Comparison of ENCODE assay signal across 8 cellular contexts in genomic region chr16:69564845-69565610, GRCh38. TPM values are rescaled to one million over a fixed set of nuclear protein-coding genes. Genes with fewer than 3 reads are reported as not detected.
DNase-seq lines count a peak whose midpoint lies in the region; ATAC-seq, FAIRE-seq and TF ChIP-seq lines count a peak whose summit lies in the region.

No MANE protein-coding gene starts in this region.

- H3K27ac ChIP-seq in HL-60 (replicated peaks) (peak overlapping the region; percentile 97), angular gyrus (ENCODE audit: low read depth, low read length) (peak overlapping the region; percentile 77), kidney (ENCODE audit: low read depth in 2 of 2, low read length in 2 of 2) (peak overlapping the region; percentile 84)

- no peaks in the 10 kb centered on the region for H3K36me3 ChIP-seq in kidney (ENCODE audit: control insufficient read depth in 1 of 2, insufficient read depth in 2 of 2, low read length in 2 of 2)

- H3K4me3 ChIP-seq in HL-60 (replicated peaks; ENCODE audit: insufficient read depth, low read length): peak overlapping the region; percentile 92
- H3K4me3 ChIP-seq in kidney (ENCODE audit: low read length in 2 of 2): peak overlapping the region; percentile 66 to 84

- peak overlapping the region; percentile 97 to 99 for H3K27ac Mint-ChIP-seq in stimulated activated naive CD8-positive, alpha-beta T cell treated with anti-CD3 and anti-CD28 coated beads, Interleukin-15, amount 100 ng/mL, for 72 hours

- TF ChIP-seq CTCF in HL-60 (IDR thresholded peaks at IDR 0.05; ENCODE audit: insufficient read depth, low read length) (no peak), kidney (IDR thresholded peaks at IDR 0.05; ENCODE audit: borderline replicate concordance, extremely low read depth, insufficient read depth) (no peak)

- H3K27me3 ChIP-seq in HL-60 (ENCODE audit: insufficient read depth, poor library complexity, severe bottlenecking): no peaks in the 10 kb centered on the region

- no peak for FAIRE-seq in kidney (lab: Jason Lieb, UNC)

- no peaks in the 10 kb centered on the region for H3K27me3 Mint-ChIP-seq in stimulated activated naive CD8-positive, alpha-beta T cell treated with anti-CD3 and anti-CD28 coated beads, Interleukin-15, amount 100 ng/mL, for 72 hours

- no peaks in the 10 kb centered on the region for H3K9me3 ChIP-seq in kidney (ENCODE audit: control insufficient read depth in 1 of 2, low read length in 2 of 2)

- no peak for ATAC-seq in stimulated activated naive CD8-positive, alpha-beta T cell treated with anti-CD3 and anti-CD28 coated beads, Interleukin-15, amount 100 ng/mL, for 72 hours
- no peak for ATAC-seq in HG03469 (IDR thresholded peaks at IDR 0.05; ENCODE audit: unreplicated experiment)

- DNase-seq in AG08396 (ENCODE audit: low spot score) (peak; percentile 5), HL-60 (ENCODE audit: low read depth in 1 of 2, low spot score in 1 of 2) (no peak), kidney (no peak), GOT3 (lab: John Stamatoyannopoulos, UW) (no peak), OCI-M2 (lab: John Stamatoyannopoulos, UW; ENCODE audit: unreplicated experiment) (no peak)
- peak in 1 of 2 donors; percentile 12 for DNase-seq in stimulated activated naive CD8-positive, alpha-beta T cell treated with anti-CD3 and anti-CD28 coated beads, Interleukin-15, amount 100 ng/mL, for 72 hours

- peak overlapping the region; percentile 79 to 80 for H3K4me3 Mint-ChIP-seq in stimulated activated naive CD8-positive, alpha-beta T cell treated with anti-CD3 and anti-CD28 coated beads, Interleukin-15, amount 100 ng/mL, for 72 hours

- peaks cover 0 to 4% of the 10 kb centered on the region in 2 donors for H3K9me3 Mint-ChIP-seq in stimulated activated naive CD8-positive, alpha-beta T cell treated with anti-CD3 and anti-CD28 coated beads, Interleukin-15, amount 100 ng/mL, for 72 hours

- H3K4me1 Mint-ChIP-seq in stimulated activated naive CD8-positive, alpha-beta T cell treated with anti-CD3 and anti-CD28 coated beads, Interleukin-15, amount 100 ng/mL, for 72 hours: peaks cover 49% of the 10 kb centered on the region

- H3K4me1 ChIP-seq in kidney (ENCODE audit: control insufficient read depth in 1 of 2, insufficient read depth in 1 of 2, low read depth in 1 of 2, low read length in 2 of 2): peaks cover 4 to 12% of the 10 kb centered on the region in 2 donors

- H3K9ac ChIP-seq in kidney (ENCODE audit: low read length in 2 of 2): peak overlapping the region; percentile 30 to 82

- intact Hi-C loops in kidney (cut with DNase I): no loop called here

RNA-seq across cellular contexts. Expression of gene NFAT5, which starts 0.7 kb away (rescaled TPM):
- total RNA-seq in kidney: 83.7 TPM
- 1.9 TPM for polyA plus RNA-seq in kidney (ENCODE audit: insufficient read depth, low read depth, low replicate concordance)
